10 cellular contexts compared by ENCODE assay signal in the genomic region with DNA sequence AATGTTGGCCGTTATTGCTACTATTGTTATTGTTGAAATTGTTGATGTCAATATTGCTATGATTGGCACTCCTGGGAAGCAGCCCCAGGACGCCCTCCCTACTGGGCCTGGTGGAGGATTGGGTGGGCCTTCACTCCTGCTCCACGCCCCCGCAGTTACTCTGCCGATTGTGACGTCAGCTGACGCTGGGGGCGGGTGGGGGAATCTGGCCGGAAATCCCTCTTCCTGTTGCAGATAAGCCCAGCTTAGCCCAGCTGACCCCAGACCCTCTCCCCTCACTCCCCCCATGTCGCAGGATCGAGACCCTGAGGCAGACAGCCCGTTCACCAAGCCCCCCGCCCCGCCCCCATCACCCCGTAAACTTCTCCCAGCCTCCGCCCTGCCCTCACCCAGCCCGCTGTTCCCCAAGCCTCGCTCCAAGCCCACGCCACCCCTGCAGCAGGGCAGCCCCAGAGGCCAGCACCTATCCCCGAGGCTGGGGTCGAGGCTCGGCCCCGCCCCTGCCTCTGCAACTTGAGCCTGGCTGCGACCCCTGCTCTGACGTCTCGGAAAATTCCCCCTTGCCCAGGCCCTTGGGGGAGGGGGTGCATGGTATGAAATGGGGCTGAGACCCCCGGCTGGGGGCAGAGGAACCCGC. TPM values are rescaled to one million over a fixed set of nuclear protein-coding genes. Genes with fewer than 3 reads are reported as not detected.
DNase-seq lines count a peak whose midpoint lies in the region; ATAC-seq and TF ChIP-seq lines count a peak whose summit lies in the region.
"Had no signal": no experiment of that assay in that cellular context is flagged by ENCODE, and none has a peak within 500 bp of the region (broad histone marks: within the 10 kb centered on the region; RNA-seq: fewer than 3 reads in every experiment).

A gene with protein sequence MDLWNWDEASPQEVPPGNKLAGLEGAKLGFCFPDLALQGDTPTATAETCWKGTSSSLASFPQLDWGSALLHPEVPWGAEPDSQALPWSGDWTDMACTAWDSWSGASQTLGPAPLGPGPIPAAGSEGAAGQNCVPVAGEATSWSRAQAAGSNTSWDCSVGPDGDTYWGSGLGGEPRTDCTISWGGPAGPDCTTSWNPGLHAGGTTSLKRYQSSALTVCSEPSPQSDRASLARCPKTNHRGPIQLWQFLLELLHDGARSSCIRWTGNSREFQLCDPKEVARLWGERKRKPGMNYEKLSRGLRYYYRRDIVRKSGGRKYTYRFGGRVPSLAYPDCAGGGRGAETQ (plus strand): TSS at position 231 of the 637 bp plus-strand sequence. CDS start 716 bp downstream, outside the sequence.

- TF ChIP-seq CTCF in heart right ventricle (IDR thresholded peaks at IDR 0.05), result no peak
- no peak for TF ChIP-seq CTCF in upper lobe of left lung (IDR thresholded peaks at IDR 0.05)
- TF ChIP-seq CTCF in psoas muscle (IDR thresholded peaks at IDR 0.05), result no peak

- no peak for TF ChIP-seq POLR2A in upper lobe of left lung (IDR thresholded peaks at IDR 0.05)

- peak within 1 kb of the TSS; percentile 91 to 92 for H3K4me3 Mint-ChIP-seq in activated T-cell treated with anti-CD3 and anti-CD28 coated beads, Interleukin-2, amount 50 U/mL, for 72 hours

- H3K4me1 ChIP-seq in heart right ventricle (peaks cover 5 to 41% (median 23%) of the 10 kb centered on the region in 9 donors), upper lobe of left lung (peaks cover 23 to 34% (median 30%) of the 10 kb centered on the region in 4 donors), psoas muscle (peaks cover 4% of the 10 kb centered on the region)

- H3K9me3 Mint-ChIP-seq in activated T-cell treated with anti-CD3 and anti-CD28 coated beads, Interleukin-2, amount 50 U/mL, for 72 hours, result no peaks in the 10 kb centered on the region

- H3K27me3 ChIP-seq in heart right ventricle (no peaks in the 10 kb centered on the region), upper lobe of left lung (no peaks in the 10 kb centered on the region), psoas muscle (ENCODE audit: insufficient read depth in 3 of 3, low read length in 2 of 3) (no peaks in the 10 kb centered on the region)

- no peak within 1 kb of the TSS for H3K4me3 ChIP-seq in heart right ventricle
- peak within 1 kb of the TSS in 1 of 4 donors; percentile 2 for H3K4me3 ChIP-seq in upper lobe of left lung
- H3K4me3 ChIP-seq in psoas muscle, result no peak within 1 kb of the TSS

- H3K36me3 Mint-ChIP-seq in activated T-cell treated with anti-CD3 and anti-CD28 coated beads, Interleukin-2, amount 50 U/mL, for 72 hours (ENCODE audit: insufficient read depth in 2 of 2), result peaks cover 0 to 1% of the 10 kb centered on the region in 2 donors

- no peaks in the 10 kb centered on the region for H3K27me3 Mint-ChIP-seq in activated T-cell treated with anti-CD3 and anti-CD28 coated beads, Interleukin-2, amount 50 U/mL, for 72 hours (ENCODE audit: low read depth)

- peak; percentile 46 to 55 for DNase-seq in heart right ventricle
- no peak for DNase-seq in cardiac septum (ENCODE audit: low spot score)
- DNase-seq in activated T-cell treated with anti-CD3 and anti-CD28 coated beads, Interleukin-2, amount 50 U/mL, for 72 hours, result peak; percentile 53 to 69
- peak; percentile 74 for DNase-seq in iPS-NIHi11 (ENCODE audit: low spot score)
- peak; percentile 26 to 70 for DNase-seq in upper lobe of left lung
- DNase-seq in globus pallidus (ENCODE audit: low spot score), result no peak
- no peak for DNase-seq in psoas muscle
- DNase-seq: GF-D8, NCI-H1694 treated with DMSO at 0.1 percent for 48 hours had no signal

- H3K4me1 Mint-ChIP-seq in activated T-cell treated with anti-CD3 and anti-CD28 coated beads, Interleukin-2, amount 50 U/mL, for 72 hours (ENCODE audit: low read depth), result peaks cover 35% of the 10 kb centered on the region

- intact Hi-C loops in heart right ventricle (cut with DNase I) (loop anchor here in 3 of 10 donors (5.0 to 10.0 kb wide), 2 partner anchors 94 to 97 kb away; a partner anchor contains a TSS), cardiac septum (cut with DNase I) (no loop called here), psoas muscle (cut with DNase I) (no loop called here)

- H3K27ac ChIP-seq in heart right ventricle, result peak within 1 kb of the TSS in 1 of 10 donors; percentile 66
- H3K27ac ChIP-seq in upper lobe of left lung, result peak within 1 kb of the TSS in 1 of 4 donors; percentile 13
- H3K27ac ChIP-seq in psoas muscle, result no peak within 1 kb of the TSS

- no peak for ATAC-seq in heart right ventricle
- no peak for ATAC-seq in activated T-cell treated with anti-CD3 and anti-CD28 coated beads, Interleukin-2, amount 50 U/mL, for 72 hours (replicated peaks in 1 of 2)
- ATAC-seq in upper lobe of left lung (ENCODE audit: low FRiP score in 2 of 2), result no peak
- ATAC-seq in GM21367 (IDR thresholded peaks at IDR 0.05; ENCODE audit: unreplicated experiment), result no peak
- ATAC-seq in psoas muscle, result no peak

- H3K9me3 ChIP-seq in heart right ventricle (no peaks in the 10 kb centered on the region), upper lobe of left lung (no peaks in the 10 kb centered on the region), psoas muscle (no peaks in the 10 kb centered on the region)

- peak within 1 kb of the TSS; percentile 38 for H3K27ac Mint-ChIP-seq in activated T-cell treated with anti-CD3 and anti-CD28 coated beads, Interleukin-2, amount 50 U/mL, for 72 hours

- no peak for TF ChIP-seq EP300 in upper lobe of left lung (IDR thresholded peaks at IDR 0.05)

- 13 to 21% methylated on average over 28 of the region's 28 CpGs for WGBS in heart right ventricle, 2 donors
- WGBS in upper lobe of left lung, 2 donors, result 19 to 27% methylated on average over 16 to 28 of the region's 28 CpGs
- WGBS in psoas muscle, 3 donors, result 18 to 31% (median 24%) methylated on average over 26 to 28 of the region's 28 CpGs

- H3K36me3 ChIP-seq in heart right ventricle, result peaks cover 0 to 19% (median 16%) of the 10 kb centered on the region in 9 donors
- peaks cover 11 to 17% (median 16%) of the 10 kb centered on the region in 4 donors for H3K36me3 ChIP-seq in upper lobe of left lung
- peaks cover 0 to 19% of the 10 kb centered on the region in 2 donors for H3K36me3 ChIP-seq in psoas muscle (ENCODE audit: insufficient read depth in 1 of 2, low read depth in 1 of 2)

RNA-seq across cellular contexts. Expression of the gene that starts here (rescaled TPM):
- total RNA-seq in heart right ventricle (under 1 TPM in 4 of 10 donors, not detected in 6; 0.26 to 0.55 (median 0.28) TPM), cardiac septum (0.78 TPM), upper lobe of left lung (1 to 10 TPM in 3 of 6 donors, under 1 TPM in 1, not detected in 2; 0.83 to 8.0 (median 1.8) TPM), psoas muscle (not detected)
- polyA plus RNA-seq in heart right ventricle (1 to 10 TPM in 1 of 2 donors, under 1 TPM in 1; 0.59 to 1.5 TPM), psoas muscle (under 1 TPM; 0.19 to 0.23 (median 0.20) TPM)
- total RNA-seq in activated T-cell treated with anti-CD3 and anti-CD28 coated beads, Interleukin-2, amount 50 U/mL, for 72 hours, result 1 to 10 TPM; 1.7 to 2.5 TPM

Comparison
In these comparisons a context has a peak if more than half of its experiments do, and no peak if none do; other contexts are left out.
1. DNase-seq: peak in heart right ventricle (2 of 2), activated T-cell treated with anti-CD3 and anti-CD28 coated beads, Interleukin-2, amount 50 U/mL, for 72 hours (2 of 2), iPS-NIHi11 (single experiment) and upper lobe of left lung (2 of 2); none in cardiac septum (single experiment), globus pallidus (single experiment) and psoas muscle (0 of 2).